8 cellular contexts compared by ENCODE assay signal in the genomic region with DNA sequence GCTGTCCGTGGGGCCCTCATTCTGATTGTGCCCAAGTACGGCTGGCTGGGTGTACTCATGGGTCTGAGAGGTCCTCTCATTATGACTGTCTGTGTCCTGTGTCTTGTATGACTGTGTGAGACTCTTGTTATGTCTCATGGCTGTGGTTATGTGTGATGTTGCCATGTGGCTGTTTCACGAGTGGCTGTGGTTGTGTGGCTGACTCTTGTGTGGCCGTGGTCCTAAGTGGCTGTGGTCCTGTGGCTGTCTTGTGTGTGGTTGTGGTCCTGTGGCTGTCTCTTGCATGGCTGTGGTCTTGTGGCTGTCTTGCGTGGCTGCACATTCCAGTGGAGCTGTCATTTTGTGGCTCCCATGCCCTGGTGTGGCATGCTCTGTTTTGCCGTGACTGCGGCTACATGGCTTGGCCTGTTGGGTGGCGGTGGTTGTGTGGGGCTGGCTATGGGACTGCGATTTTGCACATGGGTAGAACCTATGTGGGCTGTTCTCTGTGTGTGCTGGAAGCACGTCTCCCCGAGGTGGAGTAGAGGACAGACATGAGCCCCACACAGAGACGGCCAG. TPM values are rescaled to one million over a fixed set of nuclear protein-coding genes. Genes with fewer than 3 reads are reported as not detected.
DNase-seq lines count a peak whose midpoint lies in the region; ATAC-seq and TF ChIP-seq lines count a peak whose summit lies in the region.

No MANE protein-coding gene starts in this region.

- H3K4me1 ChIP-seq in Peyer's patch (peaks cover 3 to 61% (median 36%) of the 10 kb centered on the region in 4 donors), adrenal gland (replicated peaks in 1 of 2) (peaks cover 19 to 35% of the 10 kb centered on the region in 2 donors), neutrophil (ENCODE audit: control insufficient read depth in 1 of 2, insufficient read depth in 1 of 2, low read depth in 1 of 2, low read length in 1 of 2) (peaks cover 77 to 86% of the 10 kb centered on the region in 2 experiments)

- H3K9me3 ChIP-seq in Peyer's patch (no peaks in the 10 kb centered on the region), adrenal gland (replicated peaks in 1 of 3) (no peaks in the 10 kb centered on the region), neutrophil (no peaks in the 10 kb centered on the region)

- ATAC-seq in HG03469 (IDR thresholded peaks at IDR 0.05; ENCODE audit: unreplicated experiment) = no peak
- no peak for ATAC-seq in HG03378 (IDR thresholded peaks at IDR 0.05; ENCODE audit: unreplicated experiment)
- ATAC-seq in HG02970 (IDR thresholded peaks at IDR 0.05; ENCODE audit: low FRiP score, unreplicated experiment) = no peak

- H3K27ac ChIP-seq in Peyer's patch (peak overlapping the region; percentile 81 to 92 (median 90)), adrenal gland (peak overlapping the region in 4 of 5 donors; percentile 37 to 93 (median 70)), neutrophil (peak overlapping the region; percentile 99)

- intact Hi-C loops in adrenal gland (cut with DNase I) = no loop called here

- DNase-seq in GDM1 (lab: John Stamatoyannopoulos, UW) = peak; percentile 63
- DNase-seq in Peyer's patch = peak in 2 of 3 donors; percentile 58 to 69
- DNase-seq in adrenal gland = no peak
- no peak for DNase-seq in foreskin melanocyte

- no peak for TF ChIP-seq POLR2A in Peyer's patch (IDR thresholded peaks at IDR 0.05)
- TF ChIP-seq POLR2A in adrenal gland (IDR thresholded peaks at IDR 0.05) = no peak

- no peak for TF ChIP-seq CTCF in Peyer's patch (IDR thresholded peaks at IDR 0.05)
- no peak for TF ChIP-seq CTCF in adrenal gland (IDR thresholded peaks at IDR 0.05)
- TF ChIP-seq CTCF in neutrophil (IDR thresholded peaks at IDR 0.05) = no peak

- 67 to 74% (median 73%) methylated on average over 5 to 12 of the region's 12 CpGs for WGBS in adrenal gland, 4 donors

- H3K36me3 ChIP-seq in Peyer's patch (peaks cover 0 to 4% (median 0%) of the 10 kb centered on the region in 3 donors), adrenal gland (replicated peaks in 1 of 2) (no peaks in the 10 kb centered on the region), neutrophil (peaks cover 14% of the 10 kb centered on the region)

- H3K27me3 ChIP-seq in Peyer's patch = no peaks in the 10 kb centered on the region
- peaks cover 8% of the 10 kb centered on the region for H3K27me3 ChIP-seq in adrenal gland
- no peaks in the 10 kb centered on the region for H3K27me3 ChIP-seq in neutrophil

- H3K4me3 ChIP-seq in Peyer's patch = peak overlapping the region in 3 of 4 donors; percentile 52 to 70 (median 66)
- H3K4me3 ChIP-seq in adrenal gland = peak overlapping the region in 1 of 4 donors; percentile 48
- H3K4me3 ChIP-seq in neutrophil (ENCODE audit: low read depth in 1 of 2, low read length in 1 of 2) = peak overlapping the region; percentile 93 to 95

RNA-seq across cellular contexts. Expression of gene LYL1, which starts 2.5 kb away (rescaled TPM):
- 10 to 100 TPM in 1 of 4 donors, 1 to 10 TPM in 3; 1.2 to 21.5 (median 4.9) TPM for total RNA-seq in Peyer's patch
- total RNA-seq in adrenal gland = 10 to 100 TPM in 5 of 8 donors, 1 to 10 TPM in 3; 4.3 to 22.5 (median 13.2) TPM
- 10 to 100 TPM in 1 of 3 donors, 1 to 10 TPM in 1, under 1 TPM in 1; 0.38 to 18.7 (median 7.9) TPM for polyA plus RNA-seq in adrenal gland

RNA-seq across cellular contexts. Expression of gene TRMT1, which starts 16.4 kb away (rescaled TPM):
- 10 to 100 TPM; 27.1 to 71.8 (median 28.3) TPM for total RNA-seq in Peyer's patch
- total RNA-seq in adrenal gland = 10 to 100 TPM; 13.4 to 48.0 (median 35.4) TPM
- polyA plus RNA-seq in adrenal gland = 100 to 1,000 TPM in 2 of 3 donors, 10 to 100 TPM in 1; 15.5 to 229 (median 120) TPM

RNA-seq across cellular contexts. Expression of gene NACC1, which starts 18.0 kb away (rescaled TPM):
- total RNA-seq in Peyer's patch (10 to 100 TPM; 21.5 to 48.0 (median 37.1) TPM), adrenal gland (10 to 100 TPM; 26.7 to 67.0 (median 48.0) TPM)
- polyA plus RNA-seq in adrenal gland = 10 to 100 TPM; 12.4 to 47.7 (median 14.8) TPM

RNA-seq across cellular contexts. Expression of gene STX10, which starts 50.1 kb away (rescaled TPM):
- total RNA-seq in Peyer's patch = 100 to 1,000 TPM in 2 of 4 donors, 10 to 100 TPM in 2; 78.1 to 199 (median 107) TPM
- total RNA-seq in adrenal gland = 10 to 100 TPM; 30.5 to 90.7 (median 65.0) TPM
- 100 to 1,000 TPM in 2 of 3 donors, 10 to 100 TPM in 1; 16.0 to 182 (median 159) TPM for polyA plus RNA-seq in adrenal gland

RNA-seq across cellular contexts. Expression of gene IER2, which starts 50.1 kb away (rescaled TPM):
- total RNA-seq in Peyer's patch = 100 to 1,000 TPM in 1 of 4 donors, 10 to 100 TPM in 3; 72.2 to 229 (median 85.6) TPM
- total RNA-seq in adrenal gland = 100 to 1,000 TPM in 2 of 8 donors, 10 to 100 TPM in 6; 36.4 to 121 (median 61.8) TPM
- 100 to 1,000 TPM in 1 of 3 donors, 10 to 100 TPM in 1, 1 to 10 TPM in 1; 7.4 to 120 (median 97.1) TPM for polyA plus RNA-seq in adrenal gland

Comparison
In these comparisons a context has a peak if more than half of its experiments do, and no peak if none do; other contexts are left out.
1. DNase-seq: peak in GDM1 (single experiment) and Peyer's patch (2 of 3); none in adrenal gland (0 of 7) and foreskin melanocyte (single experiment).
2. Peak in every context shown above with its lines, with median percentiles within 50 percentile points of each other: H3K27ac ChIP-seq.